In the genomic region with DNA sequence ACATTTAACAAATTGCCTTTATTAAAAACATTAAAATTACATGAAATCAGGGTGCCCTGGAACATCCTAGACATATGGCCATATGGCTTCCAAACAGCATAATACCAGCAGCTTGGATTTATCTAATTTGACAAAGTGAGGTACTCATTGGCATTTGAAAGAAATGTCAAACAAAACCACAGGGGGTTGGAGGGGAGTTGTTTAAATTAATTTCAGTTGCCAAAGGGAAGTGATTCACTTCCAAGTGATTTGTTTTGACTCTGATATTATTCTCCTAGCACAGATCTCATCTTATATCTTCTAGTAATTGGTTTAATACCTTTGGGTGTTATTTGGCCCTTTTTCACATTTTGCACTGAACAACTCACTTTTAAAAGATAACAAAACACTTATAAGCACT, we compare ENCODE assay signal across 17 cellular contexts. TPM values are rescaled to one million over a fixed set of nuclear protein-coding genes. Genes with fewer than 3 reads are reported as not detected.
DNase-seq lines count a peak whose midpoint lies in the region; ATAC-seq and TF ChIP-seq lines count a peak whose summit lies in the region.
"Had no signal": no experiment of that assay in that cellular context is flagged by ENCODE, and none has a peak within 500 bp of the region (broad histone marks: within the 10 kb centered on the region; RNA-seq: fewer than 3 reads in every experiment).

No MANE protein-coding gene starts in this region.

- intact Hi-C loops in A673 (cut with micrococcal nuclease; ENCODE audit: unreplicated experiment): no loop called here

- peaks cover 15% of the 10 kb centered on the region for H3K4me1 ChIP-seq in A673 (ENCODE audit: insufficient read depth, low read length, poor library complexity, severe bottlenecking)
- H3K4me1 ChIP-seq: lower lobe of right lung, thyroid gland had no signal

- no peaks in the 10 kb centered on the region for H3K9me3 ChIP-seq in A673 (ENCODE audit: low read depth, low read length, poor library complexity, severe bottlenecking)
- H3K9me3 ChIP-seq: lower lobe of right lung, thyroid gland had no signal

- no TSS peak for BruUV-seq in A673 (replicated peaks; lab: Mats Ljungman, UMichigan)

- no peak overlapping the region for H3K27ac ChIP-seq in A673 (ENCODE audit: low read depth, low read length, poor library complexity, severe bottlenecking)
- H3K27ac ChIP-seq: HL-60, lower lobe of right lung, thyroid gland had no signal

- DNase-seq in A673 (ENCODE audit: low spot score) (peak; percentile 93), EL (peak; percentile 43), NCI-H748 treated with DMSO at 0.1 percent for 48 hours (lab: John Stamatoyannopoulos, UW) (peak; percentile 23), dermis blood vessel endothelial cell (peak; percentile 25), NK-92 (lab: John Stamatoyannopoulos, UW; ENCODE audit: unreplicated experiment) (no peak)
- DNase-seq in activated effector memory CD4-positive, alpha-beta T cell treated with anti-CD3 and anti-CD28 coated beads, Interleukin-2, amount 50 U/mL, for 16 hours: no peak
- DNase-seq: activated T-cell treated with anti-CD3 and anti-CD28 coated beads, Interleukin-2, amount 50 U/mL, for 4 hours; AML-193; anterior cingulate cortex; lower lobe of right lung; NCI-H2029 treated with DMSO at 0.1 percent for 48 hours; thyroid gland had no signal

- POLR2A ChIA-PET in A673 (lab: Charles Lee; ENCODE audit: low non-redundant PET): no interaction called here

- H3K27me3 ChIP-seq in A673 (replicated peaks; ENCODE audit: insufficient read depth, low read depth, low read length, poor library complexity): no peaks in the 10 kb centered on the region
- H3K27me3 ChIP-seq: thyroid gland had no signal

- H3K4me3 ChIP-seq in A673 (ENCODE audit: low read depth, low read length, poor library complexity, severe bottlenecking): no peak overlapping the region
- H3K4me3 ChIP-seq: lower lobe of right lung, thyroid gland had no signal

- ATAC-seq in HG03045 (IDR thresholded peaks at IDR 0.05; ENCODE audit: unreplicated experiment): no peak
- ATAC-seq in HG03571 (IDR thresholded peaks at IDR 0.05; ENCODE audit: unreplicated experiment): no peak
- ATAC-seq: HCT116; lower lobe of right lung; natural killer cell treated with Interleukin-12 subunit alpha and Interleukin-12 subunit beta and Interleukin-15 and Interleukin-18, amount 100 ng/mL, for 72 hours had no signal

- no peak for TF ChIP-seq CTCF in A673 (conservative IDR thresholded peaks at IDR 0.05; ENCODE audit: low read depth, low read length)

- H3K36me3 ChIP-seq in A673 (ENCODE audit: insufficient read depth, low read length, poor library complexity, severe bottlenecking): no peaks in the 10 kb centered on the region
- H3K36me3 ChIP-seq: lower lobe of right lung, thyroid gland had no signal

- CTCF ChIA-PET in A673 (lab: Charles Lee): no interaction called here

RNA-seq across cellular contexts. Expression of a gene that starts 24.5 kb away (rescaled TPM):
- total RNA-seq in A673 (2021) (25.0 and 28.3 TPM in 2 replicates), dermis blood vessel endothelial cell (5.6 and 8.2 TPM in 2 replicates)

Comparison
In these comparisons a context has a peak if more than half of its experiments do, and no peak if none do; other contexts are left out.
1. DNase-seq: peak in A673 (single experiment), EL (single experiment), NCI-H748 treated with DMSO at 0.1 percent for 48 hours (single experiment) and dermis blood vessel endothelial cell (single experiment); none in NK-92 (single experiment) and activated effector memory CD4-positive, alpha-beta T cell treated with anti-CD3 and anti-CD28 coated beads, Interleukin-2, amount 50 U/mL, for 16 hours (single experiment).